Comparison of ENCODE assay signal across 19 cellular contexts in the genomic region with DNA sequence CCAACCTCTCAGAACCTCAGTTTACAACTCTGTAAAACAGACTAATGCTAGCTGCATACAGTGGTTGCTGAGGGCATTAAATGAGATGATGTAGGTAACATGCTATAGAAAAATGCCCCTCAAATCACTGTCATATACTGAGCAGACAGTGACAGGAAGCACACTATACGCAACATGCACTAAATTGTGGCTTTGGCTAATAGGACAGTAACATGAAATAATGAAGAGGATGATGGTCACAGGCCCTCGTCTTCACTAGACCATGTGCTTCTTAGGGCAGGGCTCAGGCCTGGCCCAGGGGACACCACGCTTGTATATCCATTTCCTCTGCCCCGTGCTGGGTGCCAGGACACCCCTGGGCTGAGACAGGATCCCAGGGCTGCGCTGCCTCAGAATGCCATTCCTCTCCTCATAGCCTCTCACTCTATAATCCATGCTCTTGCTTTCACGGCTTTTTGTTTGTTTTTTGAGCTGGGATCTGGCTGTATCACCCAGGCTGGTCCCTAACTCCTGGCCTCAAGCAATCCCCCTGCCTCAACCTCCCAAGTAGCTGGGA. TPM values are rescaled to one million over a fixed set of nuclear protein-coding genes. Genes with fewer than 3 reads are reported as not detected.
DNase-seq lines count a peak whose midpoint lies in the region; ATAC-seq and TF ChIP-seq lines count a peak whose summit lies in the region.
"Had no signal": no experiment of that assay in that cellular context is flagged by ENCODE, and none has a peak within 500 bp of the region (broad histone marks: within the 10 kb centered on the region; RNA-seq: fewer than 3 reads in every experiment).

No MANE protein-coding gene starts in this region.

- TF ChIP-seq CTCF in hepatocyte (IDR thresholded peaks at IDR 0.05; ENCODE audit: poor library complexity): no peak

- no peak overlapping the region for H2BK5ac ChIP-seq in neuronal stem cell (ENCODE audit: low read length)

- no peak overlapping the region for H3K18ac ChIP-seq in neuronal stem cell (ENCODE audit: low read length)

- no peak overlapping the region for H2AFZ ChIP-seq in Karpas-422 (ENCODE audit: low read length)
- H2AFZ ChIP-seq in neuronal stem cell (ENCODE audit: low read length): no peak overlapping the region
- no peak overlapping the region for H2AFZ ChIP-seq in hepatocyte

- H2AK5ac ChIP-seq in neuronal stem cell (ENCODE audit: low read depth, low read length): no peak overlapping the region

- intact Hi-C loops in activated CD4-positive, alpha-beta T cell treated with anti-CD3 and anti-CD28 coated beads for 36 hours (cut with DNase I, micrococcal nuclease): no loop called here

- H3K4me2 ChIP-seq in Karpas-422 (ENCODE audit: low read depth, low read length, poor library complexity, severe bottlenecking): peak overlapping the region; percentile 31
- H3K4me2 ChIP-seq in neuronal stem cell (ENCODE audit: insufficient read depth, low read length, poor library complexity, severe bottlenecking): no peak overlapping the region
- no peak overlapping the region for H3K4me2 ChIP-seq in hepatocyte
- H3K4me2 ChIP-seq: KMS-11 had no signal

- H3K36me3 ChIP-seq in Karpas-422 (ENCODE audit: insufficient read depth, low read length) (no peaks in the 10 kb centered on the region), neuronal stem cell (replicated peaks in 1 of 2; ENCODE audit: control insufficient read depth in 2 of 2, insufficient read depth in 2 of 2, low read length in 2 of 2) (no peaks in the 10 kb centered on the region), hepatocyte (replicated peaks; ENCODE audit: insufficient read depth, low read depth) (no peaks in the 10 kb centered on the region)
- H3K36me3 ChIP-seq: thyroid gland had no signal

- H3K27ac Mint-ChIP-seq in activated CD4-positive, alpha-beta T cell treated with anti-CD3 and anti-CD28 coated beads for 36 hours: no peak overlapping the region
- H3K27ac Mint-ChIP-seq: nephron progenitor cell had no signal

- H3K9me3 Mint-ChIP-seq in activated CD4-positive, alpha-beta T cell treated with anti-CD3 and anti-CD28 coated beads for 36 hours (ENCODE audit: low read depth): no peaks in the 10 kb centered on the region
- H3K9me3 Mint-ChIP-seq: nephron progenitor cell had no signal

- H4K91ac ChIP-seq in neuronal stem cell (ENCODE audit: low read depth, low read length, poor library complexity): no peak overlapping the region

- H3K9ac ChIP-seq in Karpas-422 (ENCODE audit: low read length) (no peak overlapping the region), neuronal stem cell (ENCODE audit: low read depth, low read length, poor library complexity) (no peak overlapping the region)
- H3K9ac ChIP-seq: KMS-11 had no signal

- H3K9me2 ChIP-seq in Karpas-422 (replicated peaks; ENCODE audit: insufficient read depth, low read length) (no peaks in the 10 kb centered on the region), hepatocyte (replicated peaks; ENCODE audit: insufficient read depth) (no peaks in the 10 kb centered on the region)

- no peak overlapping the region for H2BK15ac ChIP-seq in neuronal stem cell (ENCODE audit: low read length)

- peaks cover 12% of the 10 kb centered on the region for H3K4me1 Mint-ChIP-seq in activated CD4-positive, alpha-beta T cell treated with anti-CD3 and anti-CD28 coated beads for 36 hours

- no peak overlapping the region for H2BK120ac ChIP-seq in neuronal stem cell (ENCODE audit: low read depth, low read length)

- H3K4me3 Mint-ChIP-seq in activated CD4-positive, alpha-beta T cell treated with anti-CD3 and anti-CD28 coated beads for 36 hours: no peak overlapping the region
- H3K4me3 Mint-ChIP-seq: nephron progenitor cell had no signal

- no peak overlapping the region for H3K4me3 ChIP-seq in Karpas-422 (ENCODE audit: low read length)
- no peak overlapping the region for H3K4me3 ChIP-seq in neuronal stem cell (ENCODE audit: low read length in 2 of 2)
- no peak overlapping the region for H3K4me3 ChIP-seq in hepatocyte
- H3K4me3 ChIP-seq: lower lobe of right lung, thyroid gland had no signal

- no peaks in the 10 kb centered on the region for H3K27me3 Mint-ChIP-seq in activated CD4-positive, alpha-beta T cell treated with anti-CD3 and anti-CD28 coated beads for 36 hours

- DNase-seq in activated CD4-positive, alpha-beta T cell treated with anti-CD3 and anti-CD28 coated beads for 36 hours: no peak
- no peak for DNase-seq in activated CD4-positive, alpha-beta T cell treated with anti-CD3 and anti-CD28 coated beads, Interleukin-2, amount 50 U/mL, for 48 hours
- no peak for DNase-seq in Karpas-422
- DNase-seq in neuronal stem cell (ENCODE audit: low spot score): no peak
- no peak for DNase-seq in hepatocyte (ENCODE audit: low spot score)
- DNase-seq: activated T-cell treated with anti-CD3 and anti-CD28 coated beads, Interleukin-2, amount 50 U/mL, for 1 hour; amygdala; lower lobe of right lung; NCI-H1694 treated with DMSO at 0.1 percent for 48 hours; NCI-H524; nephron progenitor cell; retina; thyroid gland had no signal

- POLR2A ChIA-PET in activated CD4-positive, alpha-beta T cell treated with anti-CD3 and anti-CD28 coated beads for 36 hours (lab: Charles Lee): interaction anchor here (0.6 kb wide), 1 partner anchor 63 kb away, joined by 3 read pairs; no protein-coding TSS in a partner anchor

- H3K4ac ChIP-seq in neuronal stem cell (ENCODE audit: low read length): no peak overlapping the region

- H3K27me3 ChIP-seq in Karpas-422 (ENCODE audit: low read length) (no peaks in the 10 kb centered on the region), neuronal stem cell (ENCODE audit: control insufficient read depth in 3 of 3, insufficient read depth in 3 of 3, low read depth in 1 of 3, low read length in 3 of 3) (peaks cover 0 to 55% (median 0%) of the 10 kb centered on the region in 3 experiments), hepatocyte (no peaks in the 10 kb centered on the region)
- H3K27me3 ChIP-seq: thyroid gland had no signal

- CTCF ChIA-PET in activated CD4-positive, alpha-beta T cell treated with anti-CD3 and anti-CD28 coated beads for 36 hours (lab: Charles Lee): interaction anchor here (1.1 kb wide), 1 partner anchor 10 kb away, joined by 5 read pairs; no protein-coding TSS in a partner anchor

- peak; percentile 47 for ATAC-seq in activated CD4-positive, alpha-beta T cell treated with anti-CD3 and anti-CD28 coated beads for 36 hours
- peak; percentile 16 for ATAC-seq in GM21423 (IDR thresholded peaks at IDR 0.05; ENCODE audit: unreplicated experiment)
- no peak for ATAC-seq in HG03045 (IDR thresholded peaks at IDR 0.05; ENCODE audit: unreplicated experiment)
- no peak for ATAC-seq in HG03039 (IDR thresholded peaks at IDR 0.05; ENCODE audit: unreplicated experiment)

- H3K14ac ChIP-seq in neuronal stem cell (ENCODE audit: low read length): peak overlapping the region; percentile 14

- no peaks in the 10 kb centered on the region for H3K36me3 Mint-ChIP-seq in activated CD4-positive, alpha-beta T cell treated with anti-CD3 and anti-CD28 coated beads for 36 hours (ENCODE audit: low read depth)

- no peaks in the 10 kb centered on the region for H3K79me2 ChIP-seq in Karpas-422 (ENCODE audit: low read length)
- H3K79me2 ChIP-seq in hepatocyte: no peaks in the 10 kb centered on the region

- peaks cover 28% of the 10 kb centered on the region for H3K4me1 ChIP-seq in Karpas-422 (ENCODE audit: low read length)
- peaks cover 0 to 13% of the 10 kb centered on the region in 2 donors for H3K4me1 ChIP-seq in neuronal stem cell (ENCODE audit: control insufficient read depth in 2 of 2, insufficient read depth in 1 of 2, low read depth in 1 of 2, low read length in 2 of 2)
- H3K4me1 ChIP-seq in hepatocyte (ENCODE audit: insufficient read depth): no peaks in the 10 kb centered on the region
- H3K4me1 ChIP-seq: thyroid gland had no signal

- WGBS in neuronal stem cell (ENCODE audit: extremely low coverage in 2 of 2, insufficient read length in 2 of 2, insufficient replicate concordance in 1 of 2), 2 donors: no CpG with 5 or more reads among the region's 6 CpGs
- WGBS in hepatocyte (ENCODE audit: low lambda C conversion rate, missing lambda C conversion rate): 88% methylated on average over 6 of the region's 6 CpGs

- no peak overlapping the region for H4K8ac ChIP-seq in neuronal stem cell (ENCODE audit: low read depth, low read length)

- H3K23ac ChIP-seq in neuronal stem cell (ENCODE audit: low read depth, low read length, poor library complexity): peak overlapping the region; percentile 12

- H3K27ac ChIP-seq in Karpas-422 (ENCODE audit: low read length): no peak overlapping the region
- no peak overlapping the region for H3K27ac ChIP-seq in neuronal stem cell (replicated peaks; ENCODE audit: low read length)
- no peak overlapping the region for H3K27ac ChIP-seq in hepatocyte
- H3K27ac ChIP-seq: KMS-11, lower lobe of right lung, thyroid gland had no signal

- no peak overlapping the region for H2BK12ac ChIP-seq in neuronal stem cell (ENCODE audit: low read length)

- H4K20me1 ChIP-seq in Karpas-422 (ENCODE audit: insufficient read depth, low read depth, low read length): no peaks in the 10 kb centered on the region
- no peaks in the 10 kb centered on the region for H4K20me1 ChIP-seq in hepatocyte (ENCODE audit: insufficient read depth, poor library complexity, severe bottlenecking)

- H3K9me3 ChIP-seq in Karpas-422 (ENCODE audit: low read length): no peaks in the 10 kb centered on the region
- H3K9me3 ChIP-seq in neuronal stem cell (replicated peaks in 1 of 2; ENCODE audit: control insufficient read depth in 2 of 2, insufficient read depth in 1 of 2, low read depth in 1 of 2, low read length in 2 of 2): no peaks in the 10 kb centered on the region
- no peaks in the 10 kb centered on the region for H3K9me3 ChIP-seq in hepatocyte (ENCODE audit: low read depth)
- H3K9me3 ChIP-seq: lower lobe of right lung, thyroid gland had no signal

- H3K79me1 ChIP-seq in neuronal stem cell (ENCODE audit: low read depth, low read length): no peaks in the 10 kb centered on the region

RNA-seq across cellular contexts. Expression of a gene that starts 18.9 kb away (rescaled TPM):
- total RNA-seq in activated CD4-positive, alpha-beta T cell treated with anti-CD3 and anti-CD28 coated beads for 36 hours: under 1 TPM; 0.41 to 0.76 TPM
- not detected in 2 replicates for total RNA-seq in Karpas-422 (2014; rRNA removed; shearing (Covaris generic); ENCODE audit: low replicate concordance)
- not detected for polyA plus RNA-seq in neuronal stem cell (2013, experiment 1 of 2)
- not detected for polyA plus RNA-seq in neuronal stem cell (2013, experiment 2 of 2)
- 4.5 and 4.7 TPM in 2 replicates for total RNA-seq in hepatocyte
- polyA plus RNA-seq in hepatocyte: 3.6 and 5.1 TPM in 2 replicates
- total RNA-seq: A673, H1 had no signal

Comparison
In these comparisons a context has a peak if more than half of its experiments do, and no peak if none do; other contexts are left out.
1. ATAC-seq: peak in activated CD4-positive, alpha-beta T cell treated with anti-CD3 and anti-CD28 coated beads for 36 hours (single experiment) and GM21423 (single experiment); none in HG03045 (single experiment) and HG03039 (single experiment).